In genomic region chr17:81995463-81996231, GRCh38 we compare ENCODE assay signal across 3 cellular contexts.
TF ChIP-seq lines count a peak whose summit lies in the region.

No MANE protein-coding gene starts in this region.

TF ChIP-seq in HCT116, 20 proteins besides CTCF, POLR2A, EP300 and RAD21:
- TF ChIP-seq JUND (IDR thresholded peaks at IDR 0.05), result no peak
- no peak for TF ChIP-seq ATF3 (IDR thresholded peaks at IDR 0.05)
- TF ChIP-seq, protein P1, sequence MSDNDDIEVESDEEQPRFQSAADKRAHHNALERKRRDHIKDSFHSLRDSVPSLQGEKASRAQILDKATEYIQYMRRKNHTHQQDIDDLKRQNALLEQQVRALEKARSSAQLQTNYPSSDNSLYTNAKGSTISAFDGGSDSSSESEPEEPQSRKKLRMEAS (IDR thresholded peaks at IDR 0.05), result no peak
- TF ChIP-seq EZH2phosphoT487 (IDR thresholded peaks at IDR 0.05; ENCODE audit: borderline replicate concordance), result no peak
- TF ChIP-seq ZNF274 (IDR thresholded peaks at IDR 0.05; ENCODE audit: low read depth, low read length), result no peak
TF ChIP-seq in HCT116: peak in this region for 0.

TF ChIP-seq in H1, 55 proteins besides CTCF, POLR2A, EP300 and RAD21:
- TF ChIP-seq GABPA (IDR thresholded peaks at IDR 0.05; ENCODE audit: borderline replicate concordance, insufficient read depth, low read length) (no peak), FOSL1 (IDR thresholded peaks at IDR 0.05; ENCODE audit: insufficient read depth, low read depth, low read length) (0 out of 2 replicates have a peak, but pooled peaks have one; percentile 12), SP1 (IDR thresholded peaks at IDR 0.05; ENCODE audit: low read depth, low read length) (no peak), BACH1 (IDR thresholded peaks at IDR 0.05; ENCODE audit: low read length) (no peak), E2F6 (IDR thresholded peaks at IDR 0.05) (no peak), CHD7 (IDR thresholded peaks at IDR 0.05; ENCODE audit: insufficient replicate concordance, low read length) (no peak), GTF2F1 (IDR thresholded peaks at IDR 0.05; ENCODE audit: borderline replicate concordance, low read depth, low read length) (no peak), EGR1 (IDR thresholded peaks at IDR 0.05; ENCODE audit: borderline replicate concordance, low read depth, low read length) (0 out of 2 replicates have a peak, but pooled peaks have one; percentile 36), TCF12 (IDR thresholded peaks at IDR 0.05; ENCODE audit: low read depth, low read length) (no peak), HDAC2 (IDR thresholded peaks at IDR 0.05; ENCODE audit: borderline replicate concordance in 1 of 2, low read depth in 2 of 2, low read length in 2 of 2) (no peak)
- TF ChIP-seq, protein P1 (IDR thresholded peaks at IDR 0.05), result no peak

TF ChIP-seq in SK-N-SH, 30 proteins besides CTCF, POLR2A, EP300 and RAD21:
- no peak for TF ChIP-seq FOXJ3 (CRISPR knock-in tag; IDR thresholded peaks at IDR 0.05)
- no peak for TF ChIP-seq TEAD4 (IDR thresholded peaks at IDR 0.05; ENCODE audit: borderline replicate concordance, insufficient read depth)
- no peak for TF ChIP-seq GATA2 (CRISPR knock-in tag; IDR thresholded peaks at IDR 0.05)
- TF ChIP-seq MEF2A (IDR thresholded peaks at IDR 0.05; ENCODE audit: borderline replicate concordance, low read depth), result no peak
- TF ChIP-seq FOXM1 (IDR thresholded peaks at IDR 0.05; ENCODE audit: low read depth), result no peak
- no peak for TF ChIP-seq USF2 (IDR thresholded peaks at IDR 0.05; ENCODE audit: borderline replicate concordance, low read depth, low read length)
- no peak for TF ChIP-seq SMC3 (IDR thresholded peaks at IDR 0.05; ENCODE audit: low read depth, low read length)
- TF ChIP-seq TCF12 (IDR thresholded peaks at IDR 0.05), result no peak
- no peak for TF ChIP-seq JUND (IDR thresholded peaks at IDR 0.05)
- TF ChIP-seq GABPA (IDR thresholded peaks at IDR 0.05; ENCODE audit: low read depth), result no peak
- TF ChIP-seq ELF1 (IDR thresholded peaks at IDR 0.05), result no peak
- TF ChIP-seq RFX5 (IDR thresholded peaks at IDR 0.05; ENCODE audit: low read length), result no peak
- TF ChIP-seq EZH2phosphoT487 (IDR thresholded peaks at IDR 0.05; ENCODE audit: borderline replicate concordance, low read depth), result no peak
- no peak for TF ChIP-seq RXRA (IDR thresholded peaks at IDR 0.05; ENCODE audit: borderline replicate concordance, low read depth)
- TF ChIP-seq, protein P2, sequence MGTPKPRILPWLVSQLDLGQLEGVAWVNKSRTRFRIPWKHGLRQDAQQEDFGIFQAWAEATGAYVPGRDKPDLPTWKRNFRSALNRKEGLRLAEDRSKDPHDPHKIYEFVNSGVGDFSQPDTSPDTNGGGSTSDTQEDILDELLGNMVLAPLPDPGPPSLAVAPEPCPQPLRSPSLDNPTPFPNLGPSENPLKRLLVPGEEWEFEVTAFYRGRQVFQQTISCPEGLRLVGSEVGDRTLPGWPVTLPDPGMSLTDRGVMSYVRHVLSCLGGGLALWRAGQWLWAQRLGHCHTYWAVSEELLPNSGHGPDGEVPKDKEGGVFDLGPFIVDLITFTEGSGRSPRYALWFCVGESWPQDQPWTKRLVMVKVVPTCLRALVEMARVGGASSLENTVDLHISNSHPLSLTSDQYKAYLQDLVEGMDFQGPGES (IDR thresholded peaks at IDR 0.05; ENCODE audit: low read depth, low read length), result no peak
- TF ChIP-seq REST (IDR thresholded peaks at IDR 0.05; ENCODE audit: low read depth, low read length), result no peak
- TF ChIP-seq ZBTB33 (IDR thresholded peaks at IDR 0.05; ENCODE audit: borderline replicate concordance, low read depth), result no peak
- TF ChIP-seq SIN3A (IDR thresholded peaks at IDR 0.05; ENCODE audit: borderline replicate concordance, low read depth, low read length), result no peak
TF ChIP-seq in SK-N-SH: peak in this region for 0.
